1 cellular context compared by ENCODE assay signal in genomic region chr1:16975838-16976237, GRCh38.
TF ChIP-seq lines count a peak whose summit lies in the region.

No MANE protein-coding gene starts in this region.

TF ChIP-seq in H1, 55 proteins besides CTCF, POLR2A, EP300 and RAD21:
- TF ChIP-seq TEAD4 (IDR thresholded peaks at IDR 0.05; ENCODE audit: low read depth, low read length) (no peak), BCL11A (IDR thresholded peaks at IDR 0.05; ENCODE audit: low read depth in 2 of 2, low read length in 2 of 2) (no peak), GTF2F1 (IDR thresholded peaks at IDR 0.05; ENCODE audit: borderline replicate concordance, low read depth, low read length) (no peak), SP4 (IDR thresholded peaks at IDR 0.05; ENCODE audit: low read length) (no peak), CHD2 (IDR thresholded peaks at IDR 0.05; ENCODE audit: low read length) (no peak), SIRT6 (IDR thresholded peaks at IDR 0.05; ENCODE audit: low read length) (no peak), RFX5 (IDR thresholded peaks at IDR 0.05; ENCODE audit: borderline replicate concordance, low read depth, low read length) (no peak), CEBPB (IDR thresholded peaks at IDR 0.05; ENCODE audit: low read depth, low read length) (no peak), CREB1 (IDR thresholded peaks at IDR 0.05) (no peak), SP2 (IDR thresholded peaks at IDR 0.05; ENCODE audit: low read length) (no peak), E2F6 (IDR thresholded peaks at IDR 0.05) (no peak), POU5F1 (IDR thresholded peaks at IDR 0.05; ENCODE audit: low read depth, low read length) (no peak), NRF1 (IDR thresholded peaks at IDR 0.05; ENCODE audit: low read depth, low read length) (no peak), EGR1 (IDR thresholded peaks at IDR 0.05; ENCODE audit: borderline replicate concordance, low read depth, low read length) (no peak), CHD7 (IDR thresholded peaks at IDR 0.05; ENCODE audit: insufficient replicate concordance, low read length) (no peak), RNF2 (IDR thresholded peaks at IDR 0.05; ENCODE audit: borderline replicate concordance, low read depth, low read length, missing control alignments, poor library complexity, severe bottlenecking) (no peak), KDM5A (IDR thresholded peaks at IDR 0.05; ENCODE audit: low read length) (no peak), TCF12 (IDR thresholded peaks at IDR 0.05; ENCODE audit: low read depth, low read length) (no peak), SIN3A (conservative IDR thresholded peaks at IDR 0.05 in 1 of 2, IDR thresholded peaks at IDR 0.05 in 1 of 2; ENCODE audit: low read depth in 1 of 2, low read length in 2 of 2) (no peak), ZNF274 (IDR thresholded peaks at IDR 0.05; ENCODE audit: borderline replicate concordance, extremely low read depth, low read length) (no peak)
TF ChIP-seq in H1: peak in this region for 0.
